9 cellular contexts compared by ENCODE assay signal in genomic region chr1:16740042-16740964, GRCh38. TPM values are rescaled to one million over a fixed set of nuclear protein-coding genes. Genes with fewer than 3 reads are reported as not detected.
DNase-seq lines count a peak whose midpoint lies in the region; ATAC-seq, FAIRE-seq and TF ChIP-seq lines count a peak whose summit lies in the region.
"Not testable (repeated sequence)": the region's sequence is repeated elsewhere in the genome, so short reads cannot be mapped to it uniquely, and the experiment has no call there.
"Had no signal": no experiment of that assay in that cellular context is flagged by ENCODE, and none has a peak within 500 bp of the region (broad histone marks: within the 10 kb centered on the region; RNA-seq: fewer than 3 reads in every experiment).

RNU1-4 (plus strand) TSS chr1:16740516.

- H3K36me3 Mint-ChIP-seq in activated CD4-positive, alpha-beta T cell treated with anti-CD3 and anti-CD28 coated beads for 36 hours (ENCODE audit: low read depth); chondrocyte (ENCODE audit: low read depth); stimulated activated memory B cell treated with anti-CD40 and anti-IgM and Interleukin-4, amounts not matched to agents 10 μg/mL and 1 μg/mL and 100 μg/mL, for 72 hours: not testable (repeated sequence)

- H3K27me3 ChIP-seq in HepG2 (ENCODE audit: control insufficient read depth in 1 of 2, insufficient read depth in 2 of 2, low read length in 2 of 2) = not testable (repeated sequence)

- in situ Hi-C loops in HepG2 (cut with HindIII; ENCODE audit: extremely low pct_ligation_motif_present, low pct_unique_long_range_greater_than_20kb) = not testable (repeated sequence)

- CTCF ChIA-PET in activated CD4-positive, alpha-beta T cell treated with anti-CD3 and anti-CD28 coated beads for 36 hours (lab: Charles Lee); HepG2 (lab: Yijun Ruan, JAX; ENCODE audit: low intra/inter-chr PET ratio, low total read pairs): not testable (repeated sequence)

- H3K36me3 ChIP-seq in HepG2 (replicated peaks in 1 of 2; ENCODE audit: control insufficient read depth in 1 of 2, insufficient read depth in 2 of 2, low read length in 2 of 2) = not testable (repeated sequence)

- H3K9me3 Mint-ChIP-seq in activated CD4-positive, alpha-beta T cell treated with anti-CD3 and anti-CD28 coated beads for 36 hours (ENCODE audit: low read depth); chondrocyte (ENCODE audit: low read depth); stimulated activated memory B cell treated with anti-CD40 and anti-IgM and Interleukin-4, amounts not matched to agents 10 μg/mL and 1 μg/mL and 100 μg/mL, for 72 hours: not testable (repeated sequence)

- TSS peak; percentile 67 for BruUV-seq in HepG2 (replicated peaks; lab: Mats Ljungman, UMichigan)

- H3K79me2 ChIP-seq in HepG2 (ENCODE audit: insufficient read depth, low read length) = not testable (repeated sequence)

- H3K4me1 ChIP-seq in HepG2 (ENCODE audit: insufficient read depth, low read length) = not testable (repeated sequence)

- H3K4me3 Mint-ChIP-seq in activated CD4-positive, alpha-beta T cell treated with anti-CD3 and anti-CD28 coated beads for 36 hours; chondrocyte (ENCODE audit: unreplicated experiment); stimulated activated memory B cell treated with anti-CD40 and anti-IgM and Interleukin-4, amounts not matched to agents 10 μg/mL and 1 μg/mL and 100 μg/mL, for 72 hours: not testable (repeated sequence)

- not testable (repeated sequence) for H2AFZ ChIP-seq in HepG2 (ENCODE audit: low read length)

- TF ChIP-seq EP300 in HepG2 (IDR thresholded peaks at IDR 0.05; ENCODE audit: low read depth in 2 of 2, low read length in 2 of 2); HepG2 (CRISPR knock-in tag; IDR thresholded peaks at IDR 0.05; ENCODE audit: borderline replicate concordance): not testable (repeated sequence)

- H3K4me1 Mint-ChIP-seq in activated CD4-positive, alpha-beta T cell treated with anti-CD3 and anti-CD28 coated beads for 36 hours; chondrocyte (ENCODE audit: low read depth); stimulated activated memory B cell treated with anti-CD40 and anti-IgM and Interleukin-4, amounts not matched to agents 10 μg/mL and 1 μg/mL and 100 μg/mL, for 72 hours: not testable (repeated sequence)

- H3K27me3 Mint-ChIP-seq in activated CD4-positive, alpha-beta T cell treated with anti-CD3 and anti-CD28 coated beads for 36 hours; chondrocyte (ENCODE audit: low read depth); stimulated activated memory B cell treated with anti-CD40 and anti-IgM and Interleukin-4, amounts not matched to agents 10 μg/mL and 1 μg/mL and 100 μg/mL, for 72 hours: not testable (repeated sequence)

- not testable (repeated sequence) for FAIRE-seq in HepG2 (lab: Jason Lieb, UNC)

- intact Hi-C loops in activated CD4-positive, alpha-beta T cell treated with anti-CD3 and anti-CD28 coated beads for 36 hours (cut with DNase I, micrococcal nuclease); HepG2 (cut with micrococcal nuclease; ENCODE audit: unreplicated experiment): not testable (repeated sequence)

- not testable (repeated sequence) for H3K27ac Mint-ChIP-seq in activated CD4-positive, alpha-beta T cell treated with anti-CD3 and anti-CD28 coated beads for 36 hours; chondrocyte (ENCODE audit: unreplicated experiment); stimulated activated memory B cell treated with anti-CD40 and anti-IgM and Interleukin-4, amounts not matched to agents 10 μg/mL and 1 μg/mL and 100 μg/mL, for 72 hours

- POLR2A ChIA-PET in activated CD4-positive, alpha-beta T cell treated with anti-CD3 and anti-CD28 coated beads for 36 hours (lab: Charles Lee); HepG2 (lab: Yijun Ruan, JAX): not testable (repeated sequence)

- not testable (repeated sequence) for H3K9me3 ChIP-seq in HepG2 (ENCODE audit: low read length)

- TF ChIP-seq POLR2A in HepG2 (IDR thresholded peaks at IDR 0.05; ENCODE audit: insufficient read depth in 1 of 2, low read depth in 2 of 2, low read length in 2 of 2) = not testable (repeated sequence)

- not testable (repeated sequence) for H3K4me3 ChIP-seq in HepG2 (replicated peaks in 1 of 3; ENCODE audit: insufficient read depth in 1 of 3, low read depth in 2 of 3, low read length in 3 of 3)

- H3K4me2 ChIP-seq in HepG2 (ENCODE audit: low read depth, low read length) = not testable (repeated sequence)

- H4K20me1 ChIP-seq in HepG2 (ENCODE audit: insufficient read depth, low read length) = not testable (repeated sequence)

- no CpG with 5 or more reads among the region's 46 CpGs for WGBS in HepG2 (ENCODE audit: low lambda C conversion rate)

- not testable (repeated sequence) for TF ChIP-seq RAD21 in HepG2 (CRISPR knock-in tag; IDR thresholded peaks at IDR 0.05)

- peak; percentile 68 for ATAC-seq in GM19463 (IDR thresholded peaks at IDR 0.05; ENCODE audit: unreplicated experiment)
- ATAC-seq in HG02678 (IDR thresholded peaks at IDR 0.05; ENCODE audit: unreplicated experiment) = peak; percentile 88
- ATAC-seq in HG03354 (IDR thresholded peaks at IDR 0.05; ENCODE audit: poor library complexity, severe bottlenecking, unreplicated experiment) = peak; percentile 100
- peak; percentile 100 for ATAC-seq in activated CD4-positive, alpha-beta T cell treated with anti-CD3 and anti-CD28 coated beads for 36 hours
- ATAC-seq in HepG2 = peak; percentile 100
- peak; percentile 100 for ATAC-seq in stimulated activated memory B cell treated with anti-CD40 and anti-IgM and Interleukin-4, amounts not matched to agents 10 μg/mL and 1 μg/mL and 100 μg/mL, for 72 hours

- H3K27ac ChIP-seq in HepG2 (ENCODE audit: extremely low read length, insufficient read depth, low read length) = not testable (repeated sequence)

- not testable (repeated sequence) for TF ChIP-seq CTCF in chondrocyte (IDR thresholded peaks at IDR 0.05); HepG2 (CRISPR knock-in tag; IDR thresholded peaks at IDR 0.05)

- DNase-seq in Daoy (ENCODE audit: low read depth); activated CD4-positive, alpha-beta T cell treated with anti-CD3 and anti-CD28 coated beads for 36 hours; chondrocyte (ENCODE audit: low spot score); HepG2 (ENCODE audit: low spot score): not testable (repeated sequence)

- H3K9ac ChIP-seq in HepG2 (ENCODE audit: insufficient read depth, low read depth, low read length) = not testable (repeated sequence)

RNA-seq across cellular contexts. Expression of gene RNU1-4, which starts in this region (rescaled TPM):
- total RNA-seq in Daoy (2014; rRNA removed; shearing (Covaris generic)) = 306 and 832 TPM in 2 replicates
- 1,000 to 10,000 TPM; 1,573 to 2,291 TPM for total RNA-seq in activated CD4-positive, alpha-beta T cell treated with anti-CD3 and anti-CD28 coated beads for 36 hours
- total RNA-seq in chondrocyte = 1,438 to 1,620 TPM (median 1,579 TPM) in 3 replicates
- 859 and 11,018 TPM in 2 replicates for total RNA-seq in HepG2 (2016; rRNA removed; fragmentation: Illumina TruSeq; extraction: Trizol)
- 16,281 and 17,236 TPM in 2 replicates for total RNA-seq in HepG2 (2016; cell fraction: cytosol; rRNA removed; fragmentation: Illumina TruSeq; extraction: Trizol; ENCODE audit: low read depth)
- 1,309 and 10,613 TPM in 2 replicates for total RNA-seq in HepG2 (2016; cell fraction: insoluble cytoplasmic fraction; rRNA removed; fragmentation: Illumina TruSeq; extraction: Trizol)
- 2,848 and 3,475 TPM in 2 replicates for total RNA-seq in HepG2 (2016; cell fraction: membrane; rRNA removed; fragmentation: Illumina TruSeq; extraction: Trizol)
- 52,466 and 64,417 TPM in 2 replicates for total RNA-seq in HepG2 (2016; cell fraction: nucleus; rRNA removed; fragmentation: Illumina TruSeq; extraction: Trizol)
- under 0.01 TPM in 2 replicates for polyA plus RNA-seq in HepG2 (2011; rRNA removed)
- polyA plus RNA-seq in HepG2 (2011; cell fraction: cytosol; rRNA removed) = under 0.01 TPM in 2 replicates
- polyA plus RNA-seq in HepG2 (2011; cell fraction: nucleus; rRNA removed) = under 0.01 TPM in 2 replicates
- 78.2 TPM in 1 of 2 replicates, not detected in the other for polyA plus RNA-seq in HepG2 (2012)
- polyA plus RNA-seq in HepG2 (2016; cell fraction: cytosol; fragmentation: Illumina TruSeq; extraction: Trizol; ENCODE audit: low read depth) = 27.3 and 44.4 TPM in 2 replicates
- polyA plus RNA-seq in HepG2 (2016; cell fraction: insoluble cytoplasmic fraction; fragmentation: Illumina TruSeq; extraction: Trizol; ENCODE audit: low read depth) = not detected in 2 replicates
- not detected in 2 replicates for polyA plus RNA-seq in HepG2 (2016; cell fraction: membrane; fragmentation: Illumina TruSeq; extraction: Trizol; ENCODE audit: low read depth)
- 32.8 TPM in 1 of 2 replicates, not detected in the other for polyA plus RNA-seq in HepG2 (2016; cell fraction: nucleus; fragmentation: Illumina TruSeq; extraction: Trizol; ENCODE audit: insufficient read depth, low read depth)
- polyA minus RNA-seq in HepG2 (2011; rRNA and poly(A)+ RNA removed; ENCODE audit: low replicate concordance) = 12,820 and 15,604 TPM in 2 replicates
- 90,102 and 105,040 TPM in 2 replicates for polyA minus RNA-seq in HepG2 (2011; cell fraction: cytosol; rRNA and poly(A)+ RNA removed)
- 42,574 and 58,030 TPM in 2 replicates for polyA minus RNA-seq in HepG2 (2011; cell fraction: nucleus; rRNA and poly(A)+ RNA removed)
- polyA plus RNA-seq: cardiac muscle cell had no signal
